Comparison of ENCODE assay signal across 8 cellular contexts in genomic region chr18:12911025-12911927, GRCh38. TPM values are rescaled to one million over a fixed set of nuclear protein-coding genes. Genes with fewer than 3 reads are reported as not detected.
DNase-seq lines count a peak whose midpoint lies in the region; ATAC-seq, FAIRE-seq and TF ChIP-seq lines count a peak whose summit lies in the region.

No MANE protein-coding gene starts in this region.

- no peak overlapping the region; the same call in 1 of the 2 replicates for H4K5ac ChIP-seq in IMR-90 (ENCODE audit: low read depth, low read length)

- H3K36me3 Mint-ChIP-seq in activated naive CD8-positive, alpha-beta T cell, result peaks cover 7% of the 10 kb centered on the region

- H4K91ac ChIP-seq in IMR-90 (ENCODE audit: insufficient read depth, low read depth, low read length), result no peak overlapping the region

- no peak overlapping the region for H3K23ac ChIP-seq in IMR-90 (ENCODE audit: low read depth, low read length)

- H3K36me3 ChIP-seq in IMR-90 (ENCODE audit: control insufficient read depth, insufficient read depth, low read length), result no peaks in the 10 kb centered on the region
- H3K36me3 ChIP-seq in kidney (ENCODE audit: control insufficient read depth in 1 of 2, insufficient read depth in 2 of 2, low read length in 2 of 2), result no peaks in the 10 kb centered on the region
- H3K36me3 ChIP-seq in SK-N-SH (replicated peaks in 1 of 2; ENCODE audit: control insufficient read depth in 1 of 2, insufficient read depth in 2 of 2, low read length in 1 of 2), result no peaks in the 10 kb centered on the region

- H3K27me3 ChIP-seq in IMR-90 (ENCODE audit: control insufficient read depth, insufficient read depth, low read length) (no peaks in the 10 kb centered on the region; the same call in 1 of the 2 replicates), SK-N-SH (ENCODE audit: insufficient read depth) (no peaks in the 10 kb centered on the region)

- H3K79me2 ChIP-seq in SK-N-SH (ENCODE audit: insufficient read depth), result no peaks in the 10 kb centered on the region

- H3K4me2 ChIP-seq in IMR-90 (ENCODE audit: low read depth, low read length) (no peak overlapping the region), SK-N-SH (no peak overlapping the region)

- peak overlapping the region; percentile 46 for H3K27ac Mint-ChIP-seq in activated naive CD8-positive, alpha-beta T cell

- peaks cover 8% of the 10 kb centered on the region; the same call in 1 of the 2 replicates for H3K9me1 ChIP-seq in IMR-90 (ENCODE audit: insufficient read depth, low read length)

- TF ChIP-seq POLR2A in IMR-90 (IDR thresholded peaks at IDR 0.05; ENCODE audit: low read depth, low read length), result no peak

- no peak for TF ChIP-seq EP300 in SK-N-SH (IDR thresholded peaks at IDR 0.05; ENCODE audit: borderline replicate concordance in 1 of 2, low read depth in 1 of 2, low read length in 1 of 2)

- in situ Hi-C loops in IMR-90 (cut with MboI; ENCODE audit: low sequenced_read_pairs), result no loop called here

- no peak overlapping the region for H3K27ac ChIP-seq in IMR-90 (ENCODE audit: insufficient read depth, low read length)
- H3K27ac ChIP-seq in kidney (ENCODE audit: low read depth in 2 of 2, low read length in 2 of 2), result no peak overlapping the region
- H3K27ac ChIP-seq in SK-N-SH (ENCODE audit: low read depth in 2 of 2, low read length in 1 of 2), result no peak overlapping the region

- H3K4me3 ChIP-seq in IMR-90 (ENCODE audit: insufficient read depth, low read depth, low read length) (no peak overlapping the region), kidney (ENCODE audit: low read length in 2 of 2) (peak overlapping the region; percentile 25 to 46), SK-N-SH (ENCODE audit: low read depth in 2 of 2, low read length in 1 of 2) (no peak overlapping the region)

- intact Hi-C loops in IMR-90 (cut with micrococcal nuclease) (no loop called here), kidney (cut with DNase I) (no loop called here), posterior vena cava (cut with DNase I) (no loop called here)

- H3K18ac ChIP-seq in IMR-90 (ENCODE audit: low read depth, low read length), result no peak overlapping the region; the same call in 1 of the 2 replicates

- TF ChIP-seq RAD21 in IMR-90 (IDR thresholded peaks at IDR 0.05; ENCODE audit: low read length), result no peak
- TF ChIP-seq RAD21 in SK-N-SH (IDR thresholded peaks at IDR 0.05; ENCODE audit: low read length), result no peak

- no peak overlapping the region; the same call in 1 of the 2 replicates for H3K56ac ChIP-seq in IMR-90 (ENCODE audit: extremely low read depth, insufficient read depth, low read length)

- H3K79me1 ChIP-seq in IMR-90 (ENCODE audit: low read depth in 1 of 2, low read length in 2 of 2), result no peaks in the 10 kb centered on the region

- H3K4ac ChIP-seq in IMR-90 (ENCODE audit: low read depth, low read length), result no peak overlapping the region

- no peak overlapping the region for H2BK120ac ChIP-seq in IMR-90 (ENCODE audit: low read depth, low read length)

- ATAC-seq in IMR-90 (ENCODE audit: low read depth) (no peak), GM18870 (IDR thresholded peaks at IDR 0.05; ENCODE audit: unreplicated experiment) (no peak)

- CTCF ChIA-PET in IMR-90 (lab: Yijun Ruan, JAX), result no interaction called here
- CTCF ChIA-PET in SK-N-SH (lab: Yijun Ruan, JAX), result interaction anchor here (1.6 kb wide), 1 partner anchor 23 kb away, joined by 4 read pairs; no protein-coding TSS in a partner anchor

- no peak overlapping the region for H2BK5ac ChIP-seq in IMR-90 (ENCODE audit: low read depth, low read length, poor library complexity, severe bottlenecking)

- no peaks in the 10 kb centered on the region for H3K9me2 ChIP-seq in SK-N-SH

- WGBS in IMR-90 (ENCODE audit: extremely low coverage in 2 of 2, insufficient read length in 1 of 2), 2 experiments, result 47% methylated on average over 35 of the region's 75 CpGs; no CpG with 5 or more reads in 1 of the 2 experiments
- 92% methylated on average over 32 of the region's 75 CpGs for WGBS in SK-N-SH (ENCODE audit: low lambda C conversion rate)

- H3K9me3 ChIP-seq in IMR-90 (ENCODE audit: control insufficient read depth, insufficient read depth, low read length), result peaks cover 13% of the 10 kb centered on the region; the same call in 1 of the 2 replicates
- no peaks in the 10 kb centered on the region for H3K9me3 ChIP-seq in kidney (ENCODE audit: control insufficient read depth in 1 of 2, low read length in 2 of 2)
- H3K9me3 ChIP-seq in SK-N-SH, result 0 out of 2 replicates have a peak, but pooled peaks cover 9% of the 10 kb centered on the region

- no peak overlapping the region for H2AK5ac ChIP-seq in IMR-90 (ENCODE audit: low read depth, low read length)

- POLR2A ChIA-PET in IMR-90 (lab: Charles Lee; ENCODE audit: unreplicated experiment) (no interaction called here), SK-N-SH (lab: Yijun Ruan, JAX) (no interaction called here)

- dilution Hi-C loops in IMR-90 (cut with HindIII; ENCODE audit: low sequenced_read_pairs, unreplicated experiment), result no loop called here

- DNase-seq in IMR-90 (no peak), kidney (peak; percentile 82), posterior vena cava (ENCODE audit: low spot score) (no peak), KG1 (lab: John Stamatoyannopoulos, UW) (no peak), SK-N-SH (no peak)
- peak in 2 of 3 donors; percentile 21 to 42 for DNase-seq in stimulated activated CD4-positive, alpha-beta T cell treated with anti-CD3 and anti-CD28 coated beads, TNF-alpha, amount 100 ng/mL, for 1 hour (ENCODE audit: low read depth in 3 of 3, low spot score in 1 of 3)

- no peak overlapping the region for H2BK20ac ChIP-seq in IMR-90 (ENCODE audit: low read depth, low read length)

- H4K8ac ChIP-seq in IMR-90 (ENCODE audit: low read depth in 2 of 2, low read length in 2 of 2), result no peak overlapping the region

- TF ChIP-seq CTCF in IMR-90 (conservative IDR thresholded peaks at IDR 0.05; ENCODE audit: low read depth, low read length), result no peak
- no peak for TF ChIP-seq CTCF in kidney (IDR thresholded peaks at IDR 0.05; ENCODE audit: borderline replicate concordance, extremely low read depth, insufficient read depth)
- TF ChIP-seq CTCF in SK-N-SH (IDR thresholded peaks at IDR 0.05), result no peak

- peaks cover 13% of the 10 kb centered on the region for H3F3A ChIP-seq in SK-N-SH (replicated peaks; ENCODE audit: insufficient read depth)

- H3K4me3 Mint-ChIP-seq in activated naive CD8-positive, alpha-beta T cell, result peak overlapping the region; percentile 60

- H3K4me1 Mint-ChIP-seq in activated naive CD8-positive, alpha-beta T cell (ENCODE audit: low read depth), result peaks cover 4% of the 10 kb centered on the region

- H3K9me3 Mint-ChIP-seq in activated naive CD8-positive, alpha-beta T cell (ENCODE audit: low read depth), result peaks cover 13% of the 10 kb centered on the region

- H4K20me1 ChIP-seq in IMR-90 (ENCODE audit: insufficient read depth, low read length) (peaks cover 4% of the 10 kb centered on the region; the same call in 1 of the 2 replicates), SK-N-SH (ENCODE audit: insufficient read depth) (peaks cover 6% of the 10 kb centered on the region; the same call in 1 of the 2 replicates)

- H2AFZ ChIP-seq in IMR-90 (replicated peaks; ENCODE audit: low read length, poor library complexity), result peak overlapping the region; percentile 89
- H2AFZ ChIP-seq in SK-N-SH (ENCODE audit: low read depth), result no peak overlapping the region

- FAIRE-seq in kidney (lab: Jason Lieb, UNC), result no peak

- no peak overlapping the region for H2AK9ac ChIP-seq in IMR-90 (replicated peaks; ENCODE audit: low read depth, low read length, poor library complexity)

- H3K4me1 ChIP-seq in IMR-90 (ENCODE audit: control insufficient read depth, insufficient read depth, low read length) (peaks cover 10% of the 10 kb centered on the region), kidney (ENCODE audit: control insufficient read depth in 1 of 2, insufficient read depth in 1 of 2, low read depth in 1 of 2, low read length in 2 of 2) (no peaks in the 10 kb centered on the region), SK-N-SH (ENCODE audit: control insufficient read depth in 1 of 2, insufficient read depth in 2 of 2, low read depth in 1 of 2, low read length in 1 of 2) (peaks cover 0 to 7% of the 10 kb centered on the region in 2 experiments; a peak in 1 of 4 replicates)

- no peak overlapping the region for H3K14ac ChIP-seq in IMR-90 (replicated peaks; ENCODE audit: low read depth, low read length)

- H2BK15ac ChIP-seq in IMR-90 (ENCODE audit: low read depth, low read length), result no peak overlapping the region; the same call in 2 of the 3 replicates

- no peaks in the 10 kb centered on the region for H3K27me3 Mint-ChIP-seq in activated naive CD8-positive, alpha-beta T cell

- H3K9ac ChIP-seq in IMR-90 (ENCODE audit: low read depth, low read length) (no peak overlapping the region), kidney (ENCODE audit: low read length in 2 of 2) (peak overlapping the region in 1 of 2 donors; percentile 12), SK-N-SH (no peak overlapping the region)

- BruUV-seq in IMR-90 (replicated peaks; lab: Mats Ljungman, UMichigan), result no TSS peak

TF ChIP-seq in IMR-90, 13 proteins besides CTCF, POLR2A, EP300 and RAD21 (continues in another document):
- TF ChIP-seq FOS (IDR thresholded peaks at IDR 0.05; ENCODE audit: low read depth, low read length) (no peak), BHLHE40 (IDR thresholded peaks at IDR 0.05; ENCODE audit: low read depth, low read length) (no peak)

RNA-seq across cellular contexts. Expression of gene PTPN2, which starts 27.2 kb away (rescaled TPM):
- total RNA-seq in IMR-90 (2012; rRNA removed) (30.6 and 36.9 TPM in 2 replicates), kidney (45.8 TPM), posterior vena cava (10 to 100 TPM; 29.2 to 36.8 TPM)
- polyA plus RNA-seq in IMR-90 (2012; rRNA removed) (10.9 and 13.2 TPM in 2 replicates), kidney (ENCODE audit: insufficient read depth, low read depth, low replicate concordance) (23.4 TPM), SK-N-SH (2012; rRNA removed) (11.2 and 13.0 TPM in 2 replicates)
- polyA plus RNA-seq in IMR-90 (2012; cell fraction: cytosol; rRNA removed), result 2.4 and 3.9 TPM in 2 replicates
- 3.7 and 32.1 TPM in 2 replicates for polyA plus RNA-seq in IMR-90 (2012; cell fraction: nucleus; rRNA removed; ENCODE audit: low replicate concordance)
- polyA plus RNA-seq in SK-N-SH (2012; cell fraction: cytosol; rRNA removed), result 15.5 and 17.9 TPM in 2 replicates
- polyA plus RNA-seq in SK-N-SH (2012; cell fraction: nucleus; rRNA removed), result 15.9 and 26.6 TPM in 2 replicates

RNA-seq across cellular contexts. Expression of gene SEH1L, which starts 36.5 kb away (rescaled TPM):
- total RNA-seq in IMR-90 (2012; rRNA removed) (43.0 and 45.5 TPM in 2 replicates), kidney (43.3 TPM), posterior vena cava (10 to 100 TPM; 31.7 to 38.6 TPM)
- polyA plus RNA-seq in IMR-90 (2012; rRNA removed) (25.1 and 27.6 TPM in 2 replicates), kidney (ENCODE audit: insufficient read depth, low read depth, low replicate concordance) (15.8 TPM), SK-N-SH (2012; rRNA removed) (29.8 and 30.4 TPM in 2 replicates)
- polyA plus RNA-seq in IMR-90 (2012; cell fraction: cytosol; rRNA removed), result 9.5 and 19.0 TPM in 2 replicates
- 8.2 and 20.6 TPM in 2 replicates for polyA plus RNA-seq in IMR-90 (2012; cell fraction: nucleus; rRNA removed; ENCODE audit: low replicate concordance)
- polyA plus RNA-seq in SK-N-SH (2012; cell fraction: cytosol; rRNA removed), result 30.0 and 35.7 TPM in 2 replicates
- polyA plus RNA-seq in SK-N-SH (2012; cell fraction: nucleus; rRNA removed), result 24.5 and 29.4 TPM in 2 replicates

Comparison
In these comparisons a context has a peak if more than half of its experiments do, and no peak if none do; other contexts are left out.
1. DNase-seq: peak in kidney (single experiment) and stimulated activated CD4-positive, alpha-beta T cell treated with anti-CD3 and anti-CD28 coated beads, TNF-alpha, amount 100 ng/mL, for 1 hour (2 of 3); none in IMR-90 (single experiment), posterior vena cava (single experiment), KG1 (single experiment) and SK-N-SH (single experiment).
2. H3K4me3 ChIP-seq: peak in kidney (2 of 2); none in IMR-90 (single experiment) and SK-N-SH (0 of 2).